ENCODE assay signal across 8 cellular contexts in genomic region chr2:73828389-73828817, GRCh38. TPM values are rescaled to one million over a fixed set of nuclear protein-coding genes. Genes with fewer than 3 reads are reported as not detected.
A peak's percentile ranks its signal among the peaks of the same experiment; 100 is the strongest.
DNase-seq lines count a peak whose midpoint lies in the region; ATAC-seq and TF ChIP-seq lines count a peak whose summit lies in the region.

No MANE protein-coding gene starts in this region.

- H2AK5ac ChIP-seq in trophoblast cell (ENCODE audit: low read length) = no peak overlapping the region

- no peak overlapping the region for H2BK12ac ChIP-seq in trophoblast cell (ENCODE audit: low read length)

- ATAC-seq in GM21423 (IDR thresholded peaks at IDR 0.05; ENCODE audit: unreplicated experiment) (no peak), HG02852 (IDR thresholded peaks at IDR 0.05; ENCODE audit: unreplicated experiment) (no peak), HG03045 (IDR thresholded peaks at IDR 0.05; ENCODE audit: unreplicated experiment) (no peak)

- H3K14ac ChIP-seq in trophoblast cell (ENCODE audit: low read length) = no peak overlapping the region

- H4K8ac ChIP-seq in trophoblast cell (ENCODE audit: low read depth, low read length) = peak overlapping the region; percentile 91

- POLR2A ChIA-PET in RWPE1 (lab: Yijun Ruan, JAX; ENCODE audit: low non-redundant PET) = interaction anchor here (0.5 kb wide), 1 partner anchor 125 kb away, joined by 8 read pairs; no protein-coding TSS in a partner anchor

- peak overlapping the region; percentile 98 for H3K27ac Mint-ChIP-seq in Calu3 (ENCODE audit: unreplicated experiment)

- peak overlapping the region; percentile 93 for H3K27ac ChIP-seq in RWPE1
- H3K27ac ChIP-seq in epithelial cell of prostate = peak overlapping the region; percentile 94
- H3K27ac ChIP-seq in trophoblast cell (ENCODE audit: low read depth, low read length) = no peak overlapping the region

- no peaks in the 10 kb centered on the region for H3K27me3 ChIP-seq in trophoblast cell (ENCODE audit: insufficient read depth, low read length)

- H2BK120ac ChIP-seq in trophoblast cell (ENCODE audit: insufficient read depth, low read length, poor library complexity) = no peak overlapping the region

- CTCF ChIA-PET in Calu3 (lab: Charles Lee) (interaction anchor here (0.5 to 1.1 kb wide), 10 partner anchors 13 to 563 kb away, joined by 3 to 4 read pairs (median 3); no protein-coding TSS in a partner anchor), RWPE1 (lab: Yijun Ruan, JAX) (interaction anchor here (0.6 to 1.2 kb wide), 3 partner anchors 292 to 323 kb away, joined by 3 to 4 read pairs (median 3); partner anchors contain the start of gene BOLA3)

- peak overlapping the region; percentile 98 for H3K4me3 Mint-ChIP-seq in Calu3 (ENCODE audit: low read depth, unreplicated experiment)

- no peak overlapping the region for H3K9ac ChIP-seq in trophoblast cell (ENCODE audit: low read length)

- H3K18ac ChIP-seq in trophoblast cell (ENCODE audit: low read length) = no peak overlapping the region

- H2AFZ ChIP-seq in trophoblast cell (ENCODE audit: insufficient read depth, low read length, poor library complexity) = peak overlapping the region; percentile 35

- H3K36me3 Mint-ChIP-seq in Calu3 (ENCODE audit: insufficient read depth, unreplicated experiment) = peaks cover 17% of the 10 kb centered on the region

- H4K12ac ChIP-seq in trophoblast cell (ENCODE audit: low read depth, low read length) = no peak overlapping the region

- no CpG with 5 or more reads among the region's 4 CpGs for WGBS in trophoblast cell (ENCODE audit: extremely low coverage, insufficient coverage, insufficient read length)

- peaks cover 27% of the 10 kb centered on the region for H3K4me1 Mint-ChIP-seq in Calu3 (ENCODE audit: low read depth, unreplicated experiment)

- intact Hi-C loops in Calu3 (cut with micrococcal nuclease; ENCODE audit: unreplicated experiment) = no loop called here

- no peak overlapping the region for H4K91ac ChIP-seq in trophoblast cell (ENCODE audit: low read depth, low read length)

- H3K4me1 ChIP-seq in trophoblast cell (ENCODE audit: control insufficient read depth in 1 of 2, insufficient read depth in 2 of 2, low read length in 2 of 2) = peaks cover 3 to 4% of the 10 kb centered on the region in 2 experiments

- H3K9me3 Mint-ChIP-seq in Calu3 (ENCODE audit: low read depth, unreplicated experiment) = peaks cover 3% of the 10 kb centered on the region

- DNase-seq in Calu3 (no peak), RWPE1 (ENCODE audit: low spot score) (no peak), epithelial cell of prostate (ENCODE audit: low read depth, low spot score) (no peak), trophoblast cell (no peak), COR-L47 (lab: John Stamatoyannopoulos, UW) (no peak)

- no peak overlapping the region for H3K23ac ChIP-seq in trophoblast cell (ENCODE audit: low read length)

- peaks cover 2 to 5% of the 10 kb centered on the region in 2 experiments for H3K36me3 ChIP-seq in trophoblast cell (ENCODE audit: control insufficient read depth in 1 of 2, insufficient read depth in 2 of 2, low read length in 2 of 2)

- H3K4ac ChIP-seq in trophoblast cell (ENCODE audit: low read depth, low read length) = no peak overlapping the region

- H3K27me3 Mint-ChIP-seq in Calu3 (ENCODE audit: unreplicated experiment) = no peaks in the 10 kb centered on the region

- peaks cover 5% of the 10 kb centered on the region for H3K79me2 ChIP-seq in trophoblast cell (ENCODE audit: control insufficient read depth, insufficient read depth, low read length, poor library complexity)

- H3K4me2 ChIP-seq in trophoblast cell (ENCODE audit: low read length) = peak overlapping the region; percentile 60

- no peaks in the 10 kb centered on the region for H3K9me3 ChIP-seq in trophoblast cell (ENCODE audit: insufficient read depth, low read depth, low read length)

- TSS peak; percentile 69 for BruUV-seq in Calu3 (replicated peaks; lab: Mats Ljungman, UMichigan)

- H2BK5ac ChIP-seq in trophoblast cell (ENCODE audit: low read depth, low read length, poor library complexity) = no peak overlapping the region

- peaks cover 6% of the 10 kb centered on the region for H3K79me1 ChIP-seq in trophoblast cell (ENCODE audit: low read length)

- TF ChIP-seq CTCF in Calu3 (IDR thresholded peaks at IDR 0.05; ENCODE audit: unreplicated experiment) (no peak), RWPE1 (conservative IDR thresholded peaks at IDR 0.05; ENCODE audit: low read depth) (no peak)

- no peak overlapping the region for H3K4me3 ChIP-seq in trophoblast cell (ENCODE audit: low read depth, low read length)

RNA-seq across cellular contexts. Expression of gene STAMBP, which starts 0.4 kb away (rescaled TPM):
- total RNA-seq in Calu3 (2022) = 50.3 and 51.9 TPM in 2 replicates
- 37.4 and 40.8 TPM in 2 replicates for polyA plus RNA-seq in trophoblast cell (2013)

RNA-seq across cellular contexts. Expression of gene C2orf78, which starts 44.4 kb away (rescaled TPM):
- not detected in 2 replicates for total RNA-seq in Calu3 (2022)
- 0.03 TPM in 2 replicates for polyA plus RNA-seq in trophoblast cell (2013)

RNA-seq across cellular contexts. Expression of gene DUSP11, which starts 48.5 kb away (rescaled TPM):
- total RNA-seq in Calu3 (2022) = 17.2 and 19.1 TPM in 2 replicates
- 26.3 and 26.8 TPM in 2 replicates for polyA plus RNA-seq in trophoblast cell (2013)
